In the genomic region with DNA sequence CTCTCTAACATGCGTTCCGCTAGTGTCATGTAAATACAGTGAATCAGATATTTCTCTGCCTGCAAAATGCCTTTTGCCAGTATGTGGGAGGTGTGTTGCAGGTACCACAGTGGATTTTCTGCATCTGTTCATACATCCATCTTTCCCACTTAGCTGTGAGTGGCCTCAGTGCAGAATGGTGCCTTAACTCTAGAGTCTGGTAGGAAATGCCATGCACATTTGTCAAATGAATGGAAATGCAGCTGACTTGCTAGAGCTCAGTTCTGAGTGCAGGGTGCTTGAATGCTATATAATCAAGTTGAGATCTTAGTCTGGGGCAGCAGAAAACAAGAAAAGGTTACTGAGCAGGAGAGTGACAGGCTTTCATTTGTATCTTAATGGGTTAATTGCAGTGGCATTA, we compare ENCODE assay signal across 26 cellular contexts.
DNase-seq lines count a peak whose midpoint lies in the region; ATAC-seq, FAIRE-seq and TF ChIP-seq lines count a peak whose summit lies in the region.
"Had no signal": no experiment of that assay in that cellular context is flagged by ENCODE, and none has a peak within 500 bp of the region (broad histone marks: within the 10 kb centered on the region; RNA-seq: fewer than 3 reads in every experiment).

No MANE protein-coding gene starts in this region.

- no peak overlapping the region for H2AFZ ChIP-seq in GM23338
- H2AFZ ChIP-seq: PC-9 had no signal

- H3K4me2 ChIP-seq in A549, result peak overlapping the region; percentile 73
- peak overlapping the region; percentile 63 for H3K4me2 ChIP-seq in GM23338
- H3K4me2 ChIP-seq: PC-9 had no signal

- no peak overlapping the region for H3K27ac Mint-ChIP-seq in GM23338
- H3K27ac Mint-ChIP-seq: activated CD4-positive, alpha-beta T cell treated with anti-CD3 and anti-CD28 coated beads, Interleukin-2, amount 10 ng/mL, durations not matched to agents 7 days and 5 days; activated naive CD8-positive, alpha-beta T cell; activated T-helper 17 cell treated with anti-CD3 and anti-CD28 coated beads, Interleukin-2, amount 50 U/mL, for 72 hours had no signal

- POLR2A ChIA-PET in A549 (lab: Yijun Ruan, JAX), result no interaction called here

- CTCF ChIA-PET in A549 (lab: Yijun Ruan, JAX), result interaction anchor here (1.5 kb wide), 1 partner anchor 17 kb away, joined by 4 read pairs; no protein-coding TSS in a partner anchor

- intact Hi-C loops in left colon (cut with DNase I, micrococcal nuclease) (no loop called here), right cardiac atrium (cut with DNase I) (no loop called here)

- H3K27me3 ChIP-seq in GM23338 (ENCODE audit: insufficient read depth) (no peaks in the 10 kb centered on the region), right cardiac atrium (ENCODE audit: control insufficient read depth, insufficient read depth) (no peaks in the 10 kb centered on the region)
- H3K27me3 ChIP-seq: foreskin keratinocyte, MG63, neutrophil, tibial nerve had no signal

- in situ Hi-C loops in ACHN (cut with HindIII; ENCODE audit: low pct_ligation_motif_present, low pct_unique_long_range_greater_than_20kb, low sequenced_read_pairs), result no loop called here

- ATAC-seq in A549 (no peak), GM23338 (no peak), HG03025 (IDR thresholded peaks at IDR 0.05; ENCODE audit: low FRiP score, unreplicated experiment) (no peak), left colon (no peak), right cardiac atrium (no peak)
- ATAC-seq: activated T-helper 17 cell treated with anti-CD3 and anti-CD28 coated beads, Interleukin-2, amount 50 U/mL, for 72 hours; foreskin keratinocyte; HCT116; stimulated activated naive CD8-positive, alpha-beta T cell treated with anti-CD3 and anti-CD28 coated beads, Interleukin-15, Interleukin-2, amounts not matched to agents 100 U/mL and 50 U/mL, for 24 hours had no signal

- TF ChIP-seq EP300 in A549 (IDR thresholded peaks at IDR 0.05), result no peak

- no peak for DNase-seq in A549 (ENCODE audit: low read depth in 1 of 2, low spot score in 1 of 2)
- no peak for DNase-seq in GM23338 (ENCODE audit: low spot score)
- peak; percentile 64 for DNase-seq in islet precursor cell
- DNase-seq in left colon, result no peak
- DNase-seq in ACHN, result no peak
- no peak for DNase-seq in right cardiac atrium
- DNase-seq: activated CD4-positive, alpha-beta T cell treated with anti-CD3 and anti-CD28 coated beads, Interleukin-2, amount 10 ng/mL, durations not matched to agents 7 days and 5 days; C1 segment of cervical spinal cord; effector CD4-positive, alpha-beta T cell; foreskin keratinocyte; hypothalamus; MG63; NCI-H1436; NCI-H2171 treated with DMSO at 0.1 percent for 48 hours; PC-9; SHP77 treated with DMSO at 0.1 percent for 48 hours; stimulated activated CD4-positive, alpha-beta T cell treated with anti-CD3 and anti-CD28 coated beads, Interleukin-4, amount 100 ng/mL, for 4 hours; stimulated activated naive CD8-positive, alpha-beta T cell treated with anti-CD3 and anti-CD28 coated beads, Interleukin-15, Interleukin-2, amounts not matched to agents 100 U/mL and 50 U/mL, for 24 hours had no signal

- peaks cover 54% of the 10 kb centered on the region for H3K79me2 ChIP-seq in GM23338 (replicated peaks; ENCODE audit: insufficient read depth)

- no peaks in the 10 kb centered on the region; the same call in 1 of the 2 replicates for H4K20me1 ChIP-seq in GM23338 (replicated peaks; ENCODE audit: insufficient read depth)

- H3K4me1 ChIP-seq in A549 (peaks cover 51% of the 10 kb centered on the region), GM23338 (ENCODE audit: insufficient read depth) (peaks cover 63% of the 10 kb centered on the region), right cardiac atrium (ENCODE audit: control insufficient read depth, insufficient read depth, low read length) (peaks cover 6% of the 10 kb centered on the region)

- FAIRE-seq in A549 (lab: Jason Lieb, UNC), result no peak
- FAIRE-seq: G401.6 had no signal

- H3K27ac ChIP-seq in A549 (peak overlapping the region; percentile 12 to 55; a peak in 3 of 6 replicates), GM23338 (ENCODE audit: low read depth) (peak overlapping the region; percentile 56; the same call in 1 of the 2 replicates), VCaP (peak overlapping the region; percentile 57), right cardiac atrium (ENCODE audit: low read length) (no peak overlapping the region)
- H3K27ac ChIP-seq: foreskin keratinocyte, neutrophil, PC-9, tibial nerve had no signal

- H3K9me3 ChIP-seq in A549 (no peaks in the 10 kb centered on the region), right cardiac atrium (ENCODE audit: control insufficient read depth, low read length) (no peaks in the 10 kb centered on the region)
- H3K9me3 ChIP-seq: MG63, neutrophil, tibial nerve had no signal

- H3F3A ChIP-seq in GM23338 (replicated peaks; ENCODE audit: low read depth), result no peaks in the 10 kb centered on the region

- TF ChIP-seq CTCF in A549 (IDR thresholded peaks at IDR 0.05) (no peak), GM23338 (conservative IDR thresholded peaks at IDR 0.05; ENCODE audit: low read depth in 2 of 2) (no peak), VCaP (conservative IDR thresholded peaks at IDR 0.05) (no peak)

- no peak overlapping the region; the same call in 2 of the 3 replicates for H3K4me3 Mint-ChIP-seq in GM23338
- H3K4me3 Mint-ChIP-seq: activated CD4-positive, alpha-beta T cell treated with anti-CD3 and anti-CD28 coated beads, Interleukin-2, amount 10 ng/mL, durations not matched to agents 7 days and 5 days; activated naive CD8-positive, alpha-beta T cell; activated T-helper 17 cell treated with anti-CD3 and anti-CD28 coated beads, Interleukin-2, amount 50 U/mL, for 72 hours had no signal

- peaks cover 5% of the 10 kb centered on the region for H3K27me3 Mint-ChIP-seq in GM23338 (ENCODE audit: insufficient read depth, low read depth, poor library complexity)
- H3K27me3 Mint-ChIP-seq: activated CD4-positive, alpha-beta T cell treated with anti-CD3 and anti-CD28 coated beads, Interleukin-2, amount 10 ng/mL, durations not matched to agents 7 days and 5 days; activated naive CD8-positive, alpha-beta T cell; activated T-helper 17 cell treated with anti-CD3 and anti-CD28 coated beads, Interleukin-2, amount 50 U/mL, for 72 hours had no signal

- H3K36me3 ChIP-seq in GM23338 (ENCODE audit: insufficient read depth), result no peaks in the 10 kb centered on the region
- H3K36me3 ChIP-seq: MG63, neutrophil, tibial nerve had no signal

- TF ChIP-seq RAD21 in A549 (conservative IDR thresholded peaks at IDR 0.05 in 1 of 2, IDR thresholded peaks at IDR 0.05 in 1 of 2), result no peak

- H3K36me3 Mint-ChIP-seq in GM23338 (ENCODE audit: low read depth), result no peaks in the 10 kb centered on the region
- H3K36me3 Mint-ChIP-seq: activated naive CD8-positive, alpha-beta T cell had no signal

- no peaks in the 10 kb centered on the region for H3K9me2 ChIP-seq in GM23338 (ENCODE audit: insufficient read depth)

- H3K9me3 Mint-ChIP-seq in GM23338, result no peaks in the 10 kb centered on the region
- H3K9me3 Mint-ChIP-seq: activated CD4-positive, alpha-beta T cell treated with anti-CD3 and anti-CD28 coated beads, Interleukin-2, amount 10 ng/mL, durations not matched to agents 7 days and 5 days; activated T-helper 17 cell treated with anti-CD3 and anti-CD28 coated beads, Interleukin-2, amount 50 U/mL, for 72 hours had no signal

- no peak for TF ChIP-seq POLR2A in A549 (IDR thresholded peaks at IDR 0.05; ENCODE audit: low read length)

- 83% methylated on average over 2 of the region's 2 CpGs for WGBS in A549 (ENCODE audit: missing lambda C conversion rate)
- 97% methylated on average over 2 of the region's 2 CpGs for WGBS in right cardiac atrium

- H3K4me3 ChIP-seq in A549 (no peak overlapping the region), GM23338 (0 out of 2 replicates have a peak overlapping the region, but pooled peaks have one; percentile 21), right cardiac atrium (ENCODE audit: low read length) (no peak overlapping the region)
- H3K4me3 ChIP-seq: MG63, PC-9, tibial nerve had no signal

- peaks cover 66% of the 10 kb centered on the region for H3K4me1 Mint-ChIP-seq in GM23338

TF ChIP-seq in A549, 52 proteins besides CTCF, POLR2A, EP300 and RAD21 (continues in another document):
- TF ChIP-seq, protein P1, sequence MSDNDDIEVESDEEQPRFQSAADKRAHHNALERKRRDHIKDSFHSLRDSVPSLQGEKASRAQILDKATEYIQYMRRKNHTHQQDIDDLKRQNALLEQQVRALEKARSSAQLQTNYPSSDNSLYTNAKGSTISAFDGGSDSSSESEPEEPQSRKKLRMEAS (IDR thresholded peaks at IDR 0.05), result no peak
- TF ChIP-seq MAFK (IDR thresholded peaks at IDR 0.05; ENCODE audit: partially characterized antibody) (no peak), RFX5 (IDR thresholded peaks at IDR 0.05) (no peak), JUN (IDR thresholded peaks at IDR 0.05) (no peak), HOXB5 (CRISPR knock-in tag; IDR thresholded peaks at IDR 0.05) (no peak)
- TF ChIP-seq, protein P2, sequence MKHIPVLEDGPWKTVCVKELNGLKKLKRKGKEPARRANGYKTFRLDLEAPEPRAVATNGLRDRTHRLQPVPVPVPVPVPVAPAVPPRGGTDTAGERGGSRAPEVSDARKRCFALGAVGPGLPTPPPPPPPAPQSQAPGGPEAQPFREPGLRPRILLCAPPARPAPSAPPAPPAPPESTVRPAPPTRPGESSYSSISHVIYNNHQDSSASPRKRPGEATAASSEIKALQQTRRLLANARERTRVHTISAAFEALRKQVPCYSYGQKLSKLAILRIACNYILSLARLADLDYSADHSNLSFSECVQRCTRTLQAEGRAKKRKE (CRISPR knock-in tag; IDR thresholded peaks at IDR 0.05; ENCODE audit: low read depth), result no peak

TF ChIP-seq in GM23338, 12 proteins besides CTCF, POLR2A, EP300 and RAD21 (continues in another document):
- TF ChIP-seq ZNF331 (CRISPR knock-in tag; IDR thresholded peaks at IDR 0.05; ENCODE audit: low read depth) (no peak), EZH2 (IDR thresholded peaks at IDR 0.05; ENCODE audit: low read depth, unreplicated experiment) (no peak), JUNB (IDR thresholded peaks at IDR 0.05; ENCODE audit: unreplicated experiment) (no peak), ZNF114 (CRISPR knock-in tag; IDR thresholded peaks at IDR 0.05) (no peak), POLR2AphosphoS5 (IDR thresholded peaks at IDR 0.05; ENCODE audit: low read depth) (no peak)
- TF ChIP-seq, protein P3, sequence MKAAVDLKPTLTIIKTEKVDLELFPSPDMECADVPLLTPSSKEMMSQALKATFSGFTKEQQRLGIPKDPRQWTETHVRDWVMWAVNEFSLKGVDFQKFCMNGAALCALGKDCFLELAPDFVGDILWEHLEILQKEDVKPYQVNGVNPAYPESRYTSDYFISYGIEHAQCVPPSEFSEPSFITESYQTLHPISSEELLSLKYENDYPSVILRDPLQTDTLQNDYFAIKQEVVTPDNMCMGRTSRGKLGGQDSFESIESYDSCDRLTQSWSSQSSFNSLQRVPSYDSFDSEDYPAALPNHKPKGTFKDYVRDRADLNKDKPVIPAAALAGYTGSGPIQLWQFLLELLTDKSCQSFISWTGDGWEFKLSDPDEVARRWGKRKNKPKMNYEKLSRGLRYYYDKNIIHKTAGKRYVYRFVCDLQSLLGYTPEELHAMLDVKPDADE (IDR thresholded peaks at IDR 0.05), result no peak
